Comparison of ENCODE assay signal across 29 cellular contexts in the genomic region with DNA sequence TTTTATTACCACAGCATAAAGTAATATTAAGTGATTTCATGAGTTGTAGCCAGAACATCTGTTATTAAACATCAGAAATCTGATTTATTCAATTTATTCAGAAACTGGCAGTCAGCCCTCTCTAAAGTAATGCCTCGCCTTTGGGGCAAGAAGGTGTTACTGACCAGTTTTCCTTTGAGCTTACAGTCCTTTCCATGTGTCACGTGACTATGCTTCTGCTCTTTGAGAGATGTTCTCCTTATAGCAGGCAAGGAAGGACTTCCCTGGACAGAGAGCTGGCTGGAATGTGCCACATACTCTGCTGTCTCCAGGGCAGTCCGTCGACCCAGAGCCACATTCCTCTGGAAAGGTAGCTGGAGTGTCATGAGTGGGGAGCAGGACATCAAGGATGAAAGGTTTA.
"Had no signal": no experiment of that assay in that cellular context is flagged by ENCODE, and none has a peak within 500 bp of the region (broad histone marks: within the 10 kb centered on the region; RNA-seq: fewer than 3 reads in every experiment).

No MANE protein-coding gene starts in this region.

- H3K27me3 ChIP-seq: body of pancreas, breast epithelium, Peyer's patch, SJSA1 had no signal

- DNase-seq: activated CD4-positive, alpha-beta T cell treated with anti-CD3 and anti-CD28 coated beads, Interleukin-2, amount 50 U/mL, for 4 hours; activated CD8-positive, alpha-beta T cell treated with anti-CD3 and anti-CD28 coated beads for 36 hours; activated effector memory CD4-positive, alpha-beta T cell treated with anti-CD3 and anti-CD28 coated beads, Interleukin-2, amount 50 U/mL, for 16 hours; activated naive CD4-positive, alpha-beta T cell; activated naive CD4-positive, alpha-beta T cell treated with anti-CD3 and anti-CD28 coated beads, Interleukin-2, amount 50 U/mL, for 16 hours; activated naive CD8-positive, alpha-beta T cell treated with anti-CD3 and anti-CD28 coated beads for 36 hours; activated T-cell treated with anti-CD3 and anti-CD28 coated beads, Interleukin-2, amount 50 U/mL, for 1 hour; activated T-cell treated with anti-CD3 and anti-CD28 coated beads, Interleukin-2, amount 50 U/mL, for 72 hours; amygdala; NCI-H1092 treated with DMSO at 0.1 percent for 48 hours; NCI-H1417; NCI-H146; NCI-H187; NCI-H2029 treated with DMSO at 0.1 percent for 48 hours; NCI-H2107; NCI-H2171; NCI-H510A; NCI-H526; NCI-H748 treated with DMSO at 0.1 percent for 48 hours; NK-92 treated with Interleukin-12 subunit alpha and Interleukin-12 subunit beta, amount 100 ng/mL, for 24 hours; PC-3; Peyer's patch; RPMI8226; SHP77 treated with DMSO at 0.1 percent for 48 hours; SW 1271 had no signal

- H3K4me3 ChIP-seq: body of pancreas, breast epithelium, Peyer's patch, SJSA1 had no signal

- H3K27ac ChIP-seq: body of pancreas, Peyer's patch, SJSA1 had no signal

- H3K36me3 ChIP-seq: breast epithelium, Peyer's patch, SJSA1 had no signal

- ATAC-seq: activated CD8-positive, alpha-beta T cell treated with anti-CD3 and anti-CD28 coated beads for 36 hours; activated T-cell treated with anti-CD3 and anti-CD28 coated beads, Interleukin-2, amount 50 U/mL, for 72 hours; activated T-helper 17 cell treated with anti-CD3 and anti-CD28 coated beads, Interleukin-2, amount 50 U/mL, for 72 hours; body of pancreas; PC-3 had no signal

- H3K9me3 ChIP-seq: body of pancreas, breast epithelium, Peyer's patch, SJSA1 had no signal

- H3K4me1 ChIP-seq: body of pancreas, breast epithelium, Peyer's patch had no signal
